Comparison of ENCODE assay signal across 1 cellular context in the genomic region with DNA sequence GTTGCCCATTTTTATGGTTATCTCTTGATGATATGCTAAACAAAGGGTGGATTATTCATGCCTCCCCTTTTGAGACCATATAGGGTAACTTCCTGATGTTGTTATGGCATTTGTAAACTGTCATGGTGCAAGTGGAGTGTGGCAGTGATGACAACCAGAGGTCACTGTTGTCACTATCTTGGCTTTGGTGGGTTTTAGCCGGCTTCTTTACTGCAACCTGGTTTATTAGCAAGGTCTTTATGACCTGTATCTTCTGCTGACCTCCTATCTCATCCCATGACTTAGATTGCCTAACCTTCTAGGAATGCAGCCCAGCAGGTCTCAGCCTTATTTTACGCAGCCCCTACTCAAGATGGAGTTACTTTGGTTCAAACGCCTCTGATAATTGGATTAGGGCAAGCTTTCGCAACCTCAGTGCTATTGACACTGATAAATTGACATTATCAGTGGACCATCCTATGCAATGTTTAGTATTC.
A peak's percentile ranks its signal among the peaks of the same experiment; 100 is the strongest.
TF ChIP-seq lines count a peak whose summit lies in the region.

No MANE protein-coding gene starts in this region.

TF ChIP-seq in H1, 55 proteins besides CTCF, POLR2A, EP300 and RAD21:
- TF ChIP-seq, protein P1, sequence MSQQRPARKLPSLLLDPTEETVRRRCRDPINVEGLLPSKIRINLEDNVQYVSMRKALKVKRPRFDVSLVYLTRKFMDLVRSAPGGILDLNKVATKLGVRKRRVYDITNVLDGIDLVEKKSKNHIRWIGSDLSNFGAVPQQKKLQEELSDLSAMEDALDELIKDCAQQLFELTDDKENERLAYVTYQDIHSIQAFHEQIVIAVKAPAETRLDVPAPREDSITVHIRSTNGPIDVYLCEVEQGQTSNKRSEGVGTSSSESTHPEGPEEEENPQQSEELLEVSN (IDR thresholded peaks at IDR 0.05), result no peak
- TF ChIP-seq RXRA (IDR thresholded peaks at IDR 0.05; ENCODE audit: insufficient read depth, low read depth, low read length) (no peak), HDAC6 (IDR thresholded peaks at IDR 0.05; ENCODE audit: low read depth, low read length) (no peak), SIRT6 (IDR thresholded peaks at IDR 0.05; ENCODE audit: low read length) (no peak), TEAD4 (IDR thresholded peaks at IDR 0.05; ENCODE audit: low read depth, low read length) (peak; percentile 66; the same call in 1 of the 2 replicates), CTBP2 (IDR thresholded peaks at IDR 0.05; ENCODE audit: borderline replicate concordance, insufficient read depth, insufficient read length, low read length) (no peak), JUND (IDR thresholded peaks at IDR 0.05; ENCODE audit: low read length) (peak; percentile 41; the same call in 1 of the 2 replicates), JUN (IDR thresholded peaks at IDR 0.05; ENCODE audit: low read depth, low read length) (peak; percentile 29; the same call in 1 of the 2 replicates), HDAC2 (IDR thresholded peaks at IDR 0.05; ENCODE audit: borderline replicate concordance in 1 of 2, low read depth in 2 of 2, low read length in 2 of 2) (no peak), SUZ12 (IDR thresholded peaks at IDR 0.05; ENCODE audit: low read length) (no peak), KDM4A (IDR thresholded peaks at IDR 0.05; ENCODE audit: low read depth, low read length, severe bottlenecking) (no peak), RNF2 (IDR thresholded peaks at IDR 0.05; ENCODE audit: borderline replicate concordance, low read depth, low read length, missing control alignments, poor library complexity, severe bottlenecking) (no peak), KDM5A (IDR thresholded peaks at IDR 0.05; ENCODE audit: low read length) (no peak), EZH2 (IDR thresholded peaks at IDR 0.05; ENCODE audit: low read depth, low read length, severe bottlenecking) (no peak), RBBP5 (IDR thresholded peaks at IDR 0.05; ENCODE audit: borderline replicate concordance, low read depth, low read length) (no peak), POLR2AphosphoS5 (IDR thresholded peaks at IDR 0.05; ENCODE audit: low read depth, low read length) (no peak), BCL11A (IDR thresholded peaks at IDR 0.05; ENCODE audit: low read depth in 2 of 2, low read length in 2 of 2) (no peak), CEBPB (IDR thresholded peaks at IDR 0.05; ENCODE audit: low read depth, low read length) (peak; percentile 82), SRF (IDR thresholded peaks at IDR 0.05; ENCODE audit: low read depth, low read length) (peak; percentile 84), ZNF274 (IDR thresholded peaks at IDR 0.05; ENCODE audit: borderline replicate concordance, extremely low read depth, low read length) (no peak), ASH2L (IDR thresholded peaks at IDR 0.05; ENCODE audit: low read length) (peak; percentile 30), NRF1 (IDR thresholded peaks at IDR 0.05; ENCODE audit: low read depth, low read length) (no peak), YY1 (IDR thresholded peaks at IDR 0.05; ENCODE audit: low read depth, low read length) (0 out of 2 replicates have a peak, but pooled peaks have one; percentile 74), GTF2F1 (IDR thresholded peaks at IDR 0.05; ENCODE audit: borderline replicate concordance, low read depth, low read length) (no peak), MAFK (IDR thresholded peaks at IDR 0.05; ENCODE audit: low read depth, low read length) (no peak), TAF7 (optimal IDR thresholded peaks at IDR 0.05; ENCODE audit: borderline replicate concordance, low read depth, low read length) (no peak), SP2 (IDR thresholded peaks at IDR 0.05; ENCODE audit: low read length) (no peak), KDM1A (IDR thresholded peaks at IDR 0.05; ENCODE audit: borderline replicate concordance, low read length) (no peak), CHD2 (IDR thresholded peaks at IDR 0.05; ENCODE audit: low read length) (no peak), BRCA1 (IDR thresholded peaks at IDR 0.05; ENCODE audit: low read depth, low read length) (no peak), PHF8 (conservative IDR thresholded peaks at IDR 0.05; ENCODE audit: low read depth, low read length) (no peak), FOSL1 (IDR thresholded peaks at IDR 0.05; ENCODE audit: insufficient read depth, low read depth, low read length) (no peak)
- TF ChIP-seq, protein P2, sequence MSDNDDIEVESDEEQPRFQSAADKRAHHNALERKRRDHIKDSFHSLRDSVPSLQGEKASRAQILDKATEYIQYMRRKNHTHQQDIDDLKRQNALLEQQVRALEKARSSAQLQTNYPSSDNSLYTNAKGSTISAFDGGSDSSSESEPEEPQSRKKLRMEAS (IDR thresholded peaks at IDR 0.05), result no peak
- TF ChIP-seq, protein P3, sequence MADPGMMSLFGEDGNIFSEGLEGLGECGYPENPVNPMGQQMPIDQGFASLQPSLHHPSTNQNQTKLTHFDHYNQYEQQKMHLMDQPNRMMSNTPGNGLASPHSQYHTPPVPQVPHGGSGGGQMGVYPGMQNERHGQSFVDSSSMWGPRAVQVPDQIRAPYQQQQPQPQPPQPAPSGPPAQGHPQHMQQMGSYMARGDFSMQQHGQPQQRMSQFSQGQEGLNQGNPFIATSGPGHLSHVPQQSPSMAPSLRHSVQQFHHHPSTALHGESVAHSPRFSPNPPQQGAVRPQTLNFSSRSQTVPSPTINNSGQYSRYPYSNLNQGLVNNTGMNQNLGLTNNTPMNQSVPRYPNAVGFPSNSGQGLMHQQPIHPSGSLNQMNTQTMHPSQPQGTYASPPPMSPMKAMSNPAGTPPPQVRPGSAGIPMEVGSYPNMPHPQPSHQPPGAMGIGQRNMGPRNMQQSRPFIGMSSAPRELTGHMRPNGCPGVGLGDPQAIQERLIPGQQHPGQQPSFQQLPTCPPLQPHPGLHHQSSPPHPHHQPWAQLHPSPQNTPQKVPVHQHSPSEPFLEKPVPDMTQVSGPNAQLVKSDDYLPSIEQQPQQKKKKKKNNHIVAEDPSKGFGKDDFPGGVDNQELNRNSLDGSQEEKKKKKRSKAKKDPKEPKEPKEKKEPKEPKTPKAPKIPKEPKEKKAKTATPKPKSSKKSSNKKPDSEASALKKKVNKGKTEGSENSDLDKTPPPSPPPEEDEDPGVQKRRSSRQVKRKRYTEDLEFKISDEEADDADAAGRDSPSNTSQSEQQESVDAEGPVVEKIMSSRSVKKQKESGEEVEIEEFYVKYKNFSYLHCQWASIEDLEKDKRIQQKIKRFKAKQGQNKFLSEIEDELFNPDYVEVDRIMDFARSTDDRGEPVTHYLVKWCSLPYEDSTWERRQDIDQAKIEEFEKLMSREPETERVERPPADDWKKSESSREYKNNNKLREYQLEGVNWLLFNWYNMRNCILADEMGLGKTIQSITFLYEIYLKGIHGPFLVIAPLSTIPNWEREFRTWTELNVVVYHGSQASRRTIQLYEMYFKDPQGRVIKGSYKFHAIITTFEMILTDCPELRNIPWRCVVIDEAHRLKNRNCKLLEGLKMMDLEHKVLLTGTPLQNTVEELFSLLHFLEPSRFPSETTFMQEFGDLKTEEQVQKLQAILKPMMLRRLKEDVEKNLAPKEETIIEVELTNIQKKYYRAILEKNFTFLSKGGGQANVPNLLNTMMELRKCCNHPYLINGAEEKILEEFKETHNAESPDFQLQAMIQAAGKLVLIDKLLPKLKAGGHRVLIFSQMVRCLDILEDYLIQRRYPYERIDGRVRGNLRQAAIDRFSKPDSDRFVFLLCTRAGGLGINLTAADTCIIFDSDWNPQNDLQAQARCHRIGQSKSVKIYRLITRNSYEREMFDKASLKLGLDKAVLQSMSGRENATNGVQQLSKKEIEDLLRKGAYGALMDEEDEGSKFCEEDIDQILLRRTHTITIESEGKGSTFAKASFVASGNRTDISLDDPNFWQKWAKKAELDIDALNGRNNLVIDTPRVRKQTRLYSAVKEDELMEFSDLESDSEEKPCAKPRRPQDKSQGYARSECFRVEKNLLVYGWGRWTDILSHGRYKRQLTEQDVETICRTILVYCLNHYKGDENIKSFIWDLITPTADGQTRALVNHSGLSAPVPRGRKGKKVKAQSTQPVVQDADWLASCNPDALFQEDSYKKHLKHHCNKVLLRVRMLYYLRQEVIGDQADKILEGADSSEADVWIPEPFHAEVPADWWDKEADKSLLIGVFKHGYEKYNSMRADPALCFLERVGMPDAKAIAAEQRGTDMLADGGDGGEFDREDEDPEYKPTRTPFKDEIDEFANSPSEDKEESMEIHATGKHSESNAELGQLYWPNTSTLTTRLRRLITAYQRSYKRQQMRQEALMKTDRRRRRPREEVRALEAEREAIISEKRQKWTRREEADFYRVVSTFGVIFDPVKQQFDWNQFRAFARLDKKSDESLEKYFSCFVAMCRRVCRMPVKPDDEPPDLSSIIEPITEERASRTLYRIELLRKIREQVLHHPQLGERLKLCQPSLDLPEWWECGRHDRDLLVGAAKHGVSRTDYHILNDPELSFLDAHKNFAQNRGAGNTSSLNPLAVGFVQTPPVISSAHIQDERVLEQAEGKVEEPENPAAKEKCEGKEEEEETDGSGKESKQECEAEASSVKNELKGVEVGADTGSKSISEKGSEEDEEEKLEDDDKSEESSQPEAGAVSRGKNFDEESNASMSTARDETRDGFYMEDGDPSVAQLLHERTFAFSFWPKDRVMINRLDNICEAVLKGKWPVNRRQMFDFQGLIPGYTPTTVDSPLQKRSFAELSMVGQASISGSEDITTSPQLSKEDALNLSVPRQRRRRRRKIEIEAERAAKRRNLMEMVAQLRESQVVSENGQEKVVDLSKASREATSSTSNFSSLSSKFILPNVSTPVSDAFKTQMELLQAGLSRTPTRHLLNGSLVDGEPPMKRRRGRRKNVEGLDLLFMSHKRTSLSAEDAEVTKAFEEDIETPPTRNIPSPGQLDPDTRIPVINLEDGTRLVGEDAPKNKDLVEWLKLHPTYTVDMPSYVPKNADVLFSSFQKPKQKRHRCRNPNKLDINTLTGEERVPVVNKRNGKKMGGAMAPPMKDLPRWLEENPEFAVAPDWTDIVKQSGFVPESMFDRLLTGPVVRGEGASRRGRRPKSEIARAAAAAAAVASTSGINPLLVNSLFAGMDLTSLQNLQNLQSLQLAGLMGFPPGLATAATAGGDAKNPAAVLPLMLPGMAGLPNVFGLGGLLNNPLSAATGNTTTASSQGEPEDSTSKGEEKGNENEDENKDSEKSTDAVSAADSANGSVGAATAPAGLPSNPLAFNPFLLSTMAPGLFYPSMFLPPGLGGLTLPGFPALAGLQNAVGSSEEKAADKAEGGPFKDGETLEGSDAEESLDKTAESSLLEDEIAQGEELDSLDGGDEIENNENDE (IDR thresholded peaks at IDR 0.05; ENCODE audit: insufficient replicate concordance, low read length), result no peak
- TF ChIP-seq, protein P4, sequence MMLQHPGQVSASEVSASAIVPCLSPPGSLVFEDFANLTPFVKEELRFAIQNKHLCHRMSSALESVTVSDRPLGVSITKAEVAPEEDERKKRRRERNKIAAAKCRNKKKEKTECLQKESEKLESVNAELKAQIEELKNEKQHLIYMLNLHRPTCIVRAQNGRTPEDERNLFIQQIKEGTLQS (IDR thresholded peaks at IDR 0.05; ENCODE audit: insufficient read depth, low read depth, low read length), result no peak
TF ChIP-seq in H1: peak in this region for 7.
